Comparison of ENCODE assay signal across 2 cellular contexts in the genomic region with DNA sequence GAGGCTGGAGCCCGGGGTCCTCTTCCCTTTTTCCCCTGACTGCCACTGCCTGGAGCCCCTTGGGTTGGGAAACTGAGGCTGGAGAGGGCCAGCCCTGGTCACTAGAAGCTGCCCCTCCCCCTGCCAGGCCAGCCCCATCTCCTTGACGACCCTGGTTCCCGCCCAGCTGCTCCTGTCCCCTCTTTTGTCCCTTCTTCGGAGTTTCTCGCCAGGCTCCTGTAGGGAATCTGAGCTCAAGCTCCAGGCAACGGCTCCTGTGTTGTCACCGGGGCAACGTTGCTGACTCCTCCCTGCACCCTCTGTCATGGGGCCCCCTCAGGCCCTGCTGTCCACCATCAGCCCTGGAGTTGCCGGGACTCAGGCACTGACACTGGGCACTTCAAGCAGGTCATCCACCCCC.
TF ChIP-seq lines count a peak whose summit lies in the region.

No MANE protein-coding gene starts in this region.

TF ChIP-seq in GM23338, 12 proteins besides CTCF, POLR2A, EP300 and RAD21 (continues in another document):
- TF ChIP-seq EZH2 (IDR thresholded peaks at IDR 0.05; ENCODE audit: low read depth, unreplicated experiment) (no peak), JUNB (IDR thresholded peaks at IDR 0.05; ENCODE audit: unreplicated experiment) (no peak), POLR2AphosphoS5 (IDR thresholded peaks at IDR 0.05; ENCODE audit: low read depth) (no peak), STAT1 (IDR thresholded peaks at IDR 0.05; ENCODE audit: unreplicated experiment) (no peak), ZNF114 (CRISPR knock-in tag; IDR thresholded peaks at IDR 0.05) (no peak), ZNF331 (CRISPR knock-in tag; IDR thresholded peaks at IDR 0.05; ENCODE audit: low read depth) (no peak), EZH2phosphoT487 (IDR thresholded peaks at IDR 0.05; ENCODE audit: unreplicated experiment) (no peak), NANOG (IDR thresholded peaks at IDR 0.05; ENCODE audit: borderline replicate concordance) (no peak)
- TF ChIP-seq, protein P1, sequence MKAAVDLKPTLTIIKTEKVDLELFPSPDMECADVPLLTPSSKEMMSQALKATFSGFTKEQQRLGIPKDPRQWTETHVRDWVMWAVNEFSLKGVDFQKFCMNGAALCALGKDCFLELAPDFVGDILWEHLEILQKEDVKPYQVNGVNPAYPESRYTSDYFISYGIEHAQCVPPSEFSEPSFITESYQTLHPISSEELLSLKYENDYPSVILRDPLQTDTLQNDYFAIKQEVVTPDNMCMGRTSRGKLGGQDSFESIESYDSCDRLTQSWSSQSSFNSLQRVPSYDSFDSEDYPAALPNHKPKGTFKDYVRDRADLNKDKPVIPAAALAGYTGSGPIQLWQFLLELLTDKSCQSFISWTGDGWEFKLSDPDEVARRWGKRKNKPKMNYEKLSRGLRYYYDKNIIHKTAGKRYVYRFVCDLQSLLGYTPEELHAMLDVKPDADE (IDR thresholded peaks at IDR 0.05), result no peak
- TF ChIP-seq, protein P2, sequence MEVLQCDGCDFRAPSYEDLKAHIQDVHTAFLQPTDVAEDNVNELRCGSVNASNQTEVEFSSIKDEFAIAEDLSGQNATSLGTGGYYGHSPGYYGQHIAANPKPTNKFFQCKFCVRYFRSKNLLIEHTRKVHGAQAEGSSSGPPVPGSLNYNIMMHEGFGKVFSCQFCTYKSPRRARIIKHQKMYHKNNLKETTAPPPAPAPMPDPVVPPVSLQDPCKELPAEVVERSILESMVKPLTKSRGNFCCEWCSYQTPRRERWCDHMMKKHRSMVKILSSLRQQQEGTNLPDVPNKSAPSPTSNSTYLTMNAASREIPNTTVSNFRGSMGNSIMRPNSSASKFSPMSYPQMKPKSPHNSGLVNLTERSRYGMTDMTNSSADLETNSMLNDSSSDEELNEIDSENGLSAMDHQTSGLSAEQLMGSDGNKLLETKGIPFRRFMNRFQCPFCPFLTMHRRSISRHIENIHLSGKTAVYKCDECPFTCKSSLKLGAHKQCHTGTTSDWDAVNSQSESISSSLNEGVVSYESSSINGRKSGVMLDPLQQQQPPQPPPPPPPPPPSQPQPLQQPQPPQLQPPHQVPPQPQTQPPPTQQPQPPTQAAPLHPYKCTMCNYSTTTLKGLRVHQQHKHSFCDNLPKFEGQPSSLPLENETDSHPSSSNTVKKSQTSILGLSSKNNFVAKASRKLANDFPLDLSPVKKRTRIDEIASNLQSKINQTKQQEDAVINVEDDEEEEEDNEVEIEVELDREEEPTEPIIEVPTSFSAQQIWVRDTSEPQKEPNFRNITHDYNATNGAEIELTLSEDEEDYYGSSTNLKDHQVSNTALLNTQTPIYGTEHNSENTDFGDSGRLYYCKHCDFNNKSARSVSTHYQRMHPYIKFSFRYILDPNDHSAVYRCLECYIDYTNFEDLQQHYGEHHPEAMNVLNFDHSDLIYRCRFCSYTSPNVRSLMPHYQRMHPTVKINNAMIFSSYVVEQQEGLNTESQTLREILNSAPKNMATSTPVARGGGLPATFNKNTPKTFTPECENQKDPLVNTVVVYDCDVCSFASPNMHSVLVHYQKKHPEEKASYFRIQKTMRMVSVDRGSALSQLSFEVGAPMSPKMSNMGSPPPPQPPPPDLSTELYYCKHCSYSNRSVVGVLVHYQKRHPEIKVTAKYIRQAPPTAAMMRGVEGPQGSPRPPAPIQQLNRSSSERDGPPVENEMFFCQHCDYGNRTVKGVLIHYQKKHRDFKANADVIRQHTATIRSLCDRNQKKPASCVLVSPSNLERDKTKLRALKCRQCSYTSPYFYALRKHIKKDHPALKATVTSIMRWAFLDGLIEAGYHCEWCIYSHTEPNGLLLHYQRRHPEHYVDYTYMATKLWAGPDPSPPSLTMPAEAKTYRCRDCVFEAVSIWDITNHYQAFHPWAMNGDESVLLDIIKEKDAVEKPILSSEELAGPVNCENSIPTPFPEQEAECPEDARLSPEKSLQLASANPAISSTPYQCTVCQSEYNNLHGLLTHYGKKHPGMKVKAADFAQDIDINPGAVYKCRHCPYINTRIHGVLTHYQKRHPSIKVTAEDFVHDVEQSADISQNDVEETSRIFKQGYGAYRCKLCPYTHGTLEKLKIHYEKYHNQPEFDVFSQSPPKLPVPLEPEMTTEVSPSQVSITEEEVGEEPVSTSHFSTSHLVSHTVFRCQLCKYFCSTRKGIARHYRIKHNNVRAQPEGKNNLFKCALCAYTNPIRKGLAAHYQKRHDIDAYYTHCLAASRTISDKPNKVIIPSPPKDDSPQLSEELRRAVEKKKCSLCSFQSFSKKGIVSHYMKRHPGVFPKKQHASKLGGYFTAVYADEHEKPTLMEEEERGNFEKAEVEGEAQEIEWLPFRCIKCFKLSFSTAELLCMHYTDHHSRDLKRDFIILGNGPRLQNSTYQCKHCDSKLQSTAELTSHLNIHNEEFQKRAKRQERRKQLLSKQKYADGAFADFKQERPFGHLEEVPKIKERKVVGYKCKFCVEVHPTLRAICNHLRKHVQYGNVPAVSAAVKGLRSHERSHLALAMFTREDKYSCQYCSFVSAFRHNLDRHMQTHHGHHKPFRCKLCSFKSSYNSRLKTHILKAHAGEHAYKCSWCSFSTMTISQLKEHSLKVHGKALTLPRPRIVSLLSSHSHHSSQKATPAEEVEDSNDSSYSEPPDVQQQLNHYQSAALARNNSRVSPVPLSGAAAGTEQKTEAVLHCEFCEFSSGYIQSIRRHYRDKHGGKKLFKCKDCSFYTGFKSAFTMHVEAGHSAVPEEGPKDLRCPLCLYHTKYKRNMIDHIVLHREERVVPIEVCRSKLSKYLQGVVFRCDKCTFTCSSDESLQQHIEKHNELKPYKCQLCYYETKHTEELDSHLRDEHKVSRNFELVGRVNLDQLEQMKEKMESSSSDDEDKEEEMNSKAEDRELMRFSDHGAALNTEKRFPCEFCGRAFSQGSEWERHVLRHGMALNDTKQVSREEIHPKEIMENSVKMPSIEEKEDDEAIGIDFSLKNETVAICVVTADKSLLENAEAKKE (CRISPR knock-in tag; IDR thresholded peaks at IDR 0.05), result no peak

TF ChIP-seq in GM12891, 5 proteins besides CTCF, POLR2A, EP300 and RAD21:
- TF ChIP-seq POLR2AphosphoS5 (IDR thresholded peaks at IDR 0.05; ENCODE audit: low read depth, low read length) (no peak), PAX5 (IDR thresholded peaks at IDR 0.05; ENCODE audit: insufficient read depth, low read length, severe bottlenecking) (no peak), SPI1 (IDR thresholded peaks at IDR 0.05; ENCODE audit: low read depth, low read length) (no peak), TAF1 (IDR thresholded peaks at IDR 0.05; ENCODE audit: low read depth, low read length) (no peak), POU2F2 (IDR thresholded peaks at IDR 0.05; ENCODE audit: low read depth, low read length) (no peak)
